Comparison of ENCODE assay signal across 19 cellular contexts in genomic region chr1:111535256-111536191, GRCh38. TPM values are rescaled to one million over a fixed set of nuclear protein-coding genes. Genes with fewer than 3 reads are reported as not detected.
A peak's percentile ranks its signal among the peaks of the same experiment; 100 is the strongest.
DNase-seq lines count a peak whose midpoint lies in the region; ATAC-seq and TF ChIP-seq lines count a peak whose summit lies in the region.
"Had no signal": no experiment of that assay in that cellular context is flagged by ENCODE, and none has a peak within 500 bp of the region (broad histone marks: within the 10 kb centered on the region; RNA-seq: fewer than 3 reads in every experiment).

No MANE protein-coding gene starts in this region.

- H3K9me3 Mint-ChIP-seq in GM23338 = peaks cover 7% of the 10 kb centered on the region

- H3K4me1 Mint-ChIP-seq in GM23338 = peaks cover 7% of the 10 kb centered on the region

- H3K4me3 Mint-ChIP-seq in GM23338 = no peak overlapping the region
- H3K4me3 Mint-ChIP-seq: activated T-cell treated with anti-CD3 and anti-CD28 coated beads, Interleukin-2, amount 50 U/mL, for 24 hours had no signal

- peak overlapping the region; percentile 87 for H2AFZ ChIP-seq in GM23338

- no peaks in the 10 kb centered on the region for H3F3A ChIP-seq in GM23338 (replicated peaks; ENCODE audit: low read depth)

- H4K20me1 ChIP-seq in GM23338 (replicated peaks; ENCODE audit: insufficient read depth) = no peaks in the 10 kb centered on the region

- H3K27ac ChIP-seq in GM23338 (ENCODE audit: low read depth) (no peak overlapping the region), dorsolateral prefrontal cortex (peak overlapping the region in 30 of 59 donors; percentile 4 to 83 (median 41)), right lobe of liver (peak overlapping the region in 1 of 3 donors; percentile 56)
- H3K27ac ChIP-seq: foreskin keratinocyte had no signal

- no peaks in the 10 kb centered on the region for H3K79me2 ChIP-seq in GM23338 (replicated peaks; ENCODE audit: insufficient read depth)

- peaks cover 7% of the 10 kb centered on the region for H3K36me3 Mint-ChIP-seq in GM23338 (ENCODE audit: low read depth)

- WGBS in right lobe of liver (ENCODE audit: insufficient coverage, low coverage, low lambda C conversion rate, missing lambda C conversion rate) = 27% methylated on average over 14 of the region's 14 CpGs

- ATAC-seq in GM23338 (no peak), right lobe of liver (peak; percentile 84 to 92 (median 88)), GM18519 (IDR thresholded peaks at IDR 0.05; ENCODE audit: low FRiP score, unreplicated experiment) (no peak), HG03378 (IDR thresholded peaks at IDR 0.05; ENCODE audit: unreplicated experiment) (no peak)
- ATAC-seq: foreskin keratinocyte had no signal

- H3K36me3 ChIP-seq in GM23338 (ENCODE audit: insufficient read depth) = no peaks in the 10 kb centered on the region
- H3K36me3 ChIP-seq in right lobe of liver = no peaks in the 10 kb centered on the region
- H3K36me3 ChIP-seq: Peyer's patch, vagina had no signal

- peaks cover 2% of the 10 kb centered on the region for H3K27me3 Mint-ChIP-seq in GM23338 (ENCODE audit: insufficient read depth, low read depth, poor library complexity)
- H3K27me3 Mint-ChIP-seq: activated T-cell treated with anti-CD3 and anti-CD28 coated beads, Interleukin-2, amount 50 U/mL, for 24 hours had no signal

- H3K9me2 ChIP-seq in GM23338 (ENCODE audit: insufficient read depth) = peaks cover 17% of the 10 kb centered on the region

- intact Hi-C loops in dorsolateral prefrontal cortex (cut with DNase I) = loop anchor here in 1 of 2 donors (2.0 kb wide), 1 partner anchor 29 kb away; no protein-coding TSS in a partner anchor
- intact Hi-C loops in right lobe of liver (cut with DNase I) = no loop called here

- no peak for TF ChIP-seq POLR2A in right lobe of liver (IDR thresholded peaks at IDR 0.05)

- no peak overlapping the region for H3K4me2 ChIP-seq in GM23338

- TF ChIP-seq CTCF in GM23338 (conservative IDR thresholded peaks at IDR 0.05; ENCODE audit: low read depth in 2 of 2) (no peak), dorsolateral prefrontal cortex (IDR thresholded peaks at IDR 0.05 in 54 of 56, conservative IDR thresholded peaks at IDR 0.05 in 2 of 56; ENCODE audit: low read depth in 1 of 56, partially characterized antibody in 56 of 56) (peak in 1 of 56 donors; percentile 9), right lobe of liver (IDR thresholded peaks at IDR 0.05) (no peak)

- DNase-seq in GM23338 (ENCODE audit: low spot score) (no peak), dorsolateral prefrontal cortex (peak in 4 of 10 donors; percentile 17 to 60 (median 58)), right lobe of liver (peak in 2 of 3 donors; percentile 54 to 62), retina (peak; percentile 41), NCI-H187 (lab: John Stamatoyannopoulos, UW) (no peak), HT-29 (ENCODE audit: low spot score) (no peak)
- DNase-seq: activated CD4-positive, alpha-beta T cell treated with anti-CD3 and anti-CD28 coated beads for 4 hours; activated T-cell treated with anti-CD3 and anti-CD28 coated beads, Interleukin-2, amount 50 U/mL, for 24 hours; foreskin keratinocyte; NCI-H1092 treated with DMSO at 0.1 percent for 48 hours; NCI-H446; Peyer's patch; T-helper 2 cell had no signal

- H3K4me3 ChIP-seq in GM23338 = no peak overlapping the region
- H3K4me3 ChIP-seq in dorsolateral prefrontal cortex = peak overlapping the region in 32 of 59 donors; percentile 2 to 51 (median 22)
- peak overlapping the region in 1 of 3 donors; percentile 18 for H3K4me3 ChIP-seq in right lobe of liver
- H3K4me3 ChIP-seq: Peyer's patch, vagina had no signal

- no peak overlapping the region for H3K27ac Mint-ChIP-seq in GM23338
- H3K27ac Mint-ChIP-seq: activated T-cell treated with anti-CD3 and anti-CD28 coated beads, Interleukin-2, amount 50 U/mL, for 24 hours had no signal

- H3K4me1 ChIP-seq in GM23338 (ENCODE audit: insufficient read depth) = peaks cover 6% of the 10 kb centered on the region
- H3K4me1 ChIP-seq in right lobe of liver = peaks cover 0 to 17% (median 7%) of the 10 kb centered on the region in 4 donors
- H3K4me1 ChIP-seq: foreskin keratinocyte, vagina had no signal

- H3K27me3 ChIP-seq in GM23338 (ENCODE audit: insufficient read depth) (no peaks in the 10 kb centered on the region), dorsolateral prefrontal cortex (peaks cover 0 to 4% (median 0%) of the 10 kb centered on the region in 45 donors), right lobe of liver (no peaks in the 10 kb centered on the region)
- H3K27me3 ChIP-seq: foreskin keratinocyte, Peyer's patch, vagina had no signal

- H3K9me3 ChIP-seq in right lobe of liver = no peaks in the 10 kb centered on the region
- H3K9me3 ChIP-seq: Peyer's patch, vagina had no signal

TF ChIP-seq in GM23338, 12 proteins besides CTCF, POLR2A, EP300 and RAD21 (continues in another document):
- no peak for TF ChIP-seq ZNF462 (CRISPR knock-in tag; IDR thresholded peaks at IDR 0.05)
- TF ChIP-seq, protein P1, sequence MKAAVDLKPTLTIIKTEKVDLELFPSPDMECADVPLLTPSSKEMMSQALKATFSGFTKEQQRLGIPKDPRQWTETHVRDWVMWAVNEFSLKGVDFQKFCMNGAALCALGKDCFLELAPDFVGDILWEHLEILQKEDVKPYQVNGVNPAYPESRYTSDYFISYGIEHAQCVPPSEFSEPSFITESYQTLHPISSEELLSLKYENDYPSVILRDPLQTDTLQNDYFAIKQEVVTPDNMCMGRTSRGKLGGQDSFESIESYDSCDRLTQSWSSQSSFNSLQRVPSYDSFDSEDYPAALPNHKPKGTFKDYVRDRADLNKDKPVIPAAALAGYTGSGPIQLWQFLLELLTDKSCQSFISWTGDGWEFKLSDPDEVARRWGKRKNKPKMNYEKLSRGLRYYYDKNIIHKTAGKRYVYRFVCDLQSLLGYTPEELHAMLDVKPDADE (IDR thresholded peaks at IDR 0.05) = no peak

RNA-seq across cellular contexts. Expression of gene ADORA3, which starts 32.1 kb away (rescaled TPM):
- total RNA-seq in GM23338 (2014; rRNA removed; shearing (Covaris generic)) = not detected in 2 replicates
- not detected in 2 replicates for polyA plus RNA-seq in GM23338 (2016; fragmentation: Nextera tagmentation; extraction: Ambion mirVana)
- total RNA-seq in dorsolateral prefrontal cortex = 10 to 100 TPM in 39 of 120 experiments, 1 to 10 TPM in 80, under 1 TPM in 1; 0.57 to 20.1 (median 8.2) TPM
- 1 to 10 TPM; 2.7 to 6.3 (median 3.9) TPM for total RNA-seq in right lobe of liver
- not detected in 2 replicates for total RNA-seq in HT-29 (2014; rRNA removed; shearing (Covaris generic))
- total RNA-seq: foreskin keratinocyte had no signal
- polyA plus RNA-seq: foreskin keratinocyte, keratinocyte, neural cell had no signal

RNA-seq across cellular contexts. Expression of gene TMIGD3, which starts 32.1 kb away (rescaled TPM):
- total RNA-seq in GM23338 (2014; rRNA removed; shearing (Covaris generic)) = not detected in 2 replicates
- polyA plus RNA-seq in GM23338 (2016; fragmentation: Nextera tagmentation; extraction: Ambion mirVana) = not detected in 2 replicates
- 10 to 100 TPM in 97 of 120 experiments, 1 to 10 TPM in 23; 4.3 to 47.2 (median 14.8) TPM for total RNA-seq in dorsolateral prefrontal cortex
- 1 to 10 TPM; 2.4 to 9.7 (median 5.8) TPM for total RNA-seq in right lobe of liver
- not detected in 2 replicates for total RNA-seq in HT-29 (2014; rRNA removed; shearing (Covaris generic))
- total RNA-seq: dermis microvascular lymphatic vessel endothelial cell, foreskin keratinocyte had no signal
- polyA plus RNA-seq: foreskin keratinocyte, keratinocyte, neural cell had no signal

Comparison
In these comparisons a context has a peak if more than half of its experiments do, and no peak if none do; other contexts are left out.
1. ATAC-seq: peak in right lobe of liver (4 of 4); none in GM23338 (single experiment), GM18519 (single experiment) and HG03378 (single experiment).
2. DNase-seq: peak in right lobe of liver (2 of 3) and retina (single experiment); none in GM23338 (single experiment), NCI-H187 (0 of 2) and HT-29 (single experiment).